Comparison of ENCODE assay signal across 9 cellular contexts in genomic region chr16:82671743-82672142, GRCh38. TPM values are rescaled to one million over a fixed set of nuclear protein-coding genes. Genes with fewer than 3 reads are reported as not detected.
DNase-seq lines count a peak whose midpoint lies in the region; ATAC-seq and TF ChIP-seq lines count a peak whose summit lies in the region.
"Had no signal": no experiment of that assay in that cellular context is flagged by ENCODE, and none has a peak within 500 bp of the region (broad histone marks: within the 10 kb centered on the region; RNA-seq: fewer than 3 reads in every experiment).

No MANE protein-coding gene starts in this region.

- H3K27me3 ChIP-seq in heart right ventricle: no peaks in the 10 kb centered on the region
- no peaks in the 10 kb centered on the region for H3K27me3 ChIP-seq in transverse colon
- no peaks in the 10 kb centered on the region for H3K27me3 ChIP-seq in body of pancreas

- H3K4me3 ChIP-seq in heart right ventricle: no peak overlapping the region
- no peak overlapping the region for H3K4me3 ChIP-seq in transverse colon
- no peak overlapping the region for H3K4me3 ChIP-seq in body of pancreas

- H3K9me3 Mint-ChIP-seq in effector memory CD8-positive, alpha-beta T cell: no peaks in the 10 kb centered on the region

- H3K4me1 Mint-ChIP-seq in effector memory CD8-positive, alpha-beta T cell (ENCODE audit: low read depth in 2 of 2): no peaks in the 10 kb centered on the region

- in situ Hi-C loops in transverse colon (cut with MboI; ENCODE audit: low pct_ligation_motif_present in 1 of 4, low pct_unique_long_range_greater_than_20kb in 1 of 4, low sequenced_read_pairs in 3 of 4): no loop called here

- TF ChIP-seq CTCF in heart right ventricle (IDR thresholded peaks at IDR 0.05) (peak in 5 of 9 donors; percentile 10 to 39 (median 24)), transverse colon (IDR thresholded peaks at IDR 0.05) (peak in 3 of 5 experiments; percentile 14 to 40 (median 33)), body of pancreas (IDR thresholded peaks at IDR 0.05) (no peak)

- TF ChIP-seq EP300 in transverse colon (IDR thresholded peaks at IDR 0.05; ENCODE audit: low read depth): no peak

- ATAC-seq in heart right ventricle (no peak), Right ventricle myocardium superior (ENCODE audit: poor library complexity) (no peak), body of pancreas (no peak)
- ATAC-seq in effector memory CD8-positive, alpha-beta T cell (replicated peaks): peak; percentile 36

- H3K27ac Mint-ChIP-seq in effector memory CD8-positive, alpha-beta T cell: peak overlapping the region in 1 of 2 donors; percentile 46

- H3K4me1 ChIP-seq in heart right ventricle (peaks cover 0 to 35% (median 4%) of the 10 kb centered on the region in 9 donors), transverse colon (no peaks in the 10 kb centered on the region), body of pancreas (no peaks in the 10 kb centered on the region)

- TF ChIP-seq POLR2A in transverse colon (IDR thresholded peaks at IDR 0.05) (no peak), body of pancreas (IDR thresholded peaks at IDR 0.05) (no peak)

- H3K27ac ChIP-seq in heart right ventricle (no peak overlapping the region), transverse colon (no peak overlapping the region), body of pancreas (no peak overlapping the region)

- H3K27me3 Mint-ChIP-seq in effector memory CD8-positive, alpha-beta T cell: peaks cover 8% of the 10 kb centered on the region in 2 donors

- H3K36me3 ChIP-seq in heart right ventricle (no peaks in the 10 kb centered on the region), transverse colon (no peaks in the 10 kb centered on the region), body of pancreas (replicated peaks in 1 of 2; ENCODE audit: insufficient read depth in 1 of 2, low read depth in 2 of 2) (no peaks in the 10 kb centered on the region)

- no peak for DNase-seq in heart right ventricle
- DNase-seq in Right ventricle myocardium superior: no peak
- DNase-seq in RPMI7951 (ENCODE audit: low read depth): peak; percentile 83
- DNase-seq in effector memory CD8-positive, alpha-beta T cell: peak; percentile 20 to 29 (median 25)
- DNase-seq in transverse colon: peak; percentile 17
- DNase-seq in body of pancreas: no peak
- DNase-seq in NCI-H1930 (lab: John Stamatoyannopoulos, UW): no peak
- no peak for DNase-seq in LoVo (ENCODE audit: low spot score)
- DNase-seq: NCI-H748 treated with DMSO at 0.1 percent for 48 hours had no signal

- H3K4me3 Mint-ChIP-seq in effector memory CD8-positive, alpha-beta T cell: no peak overlapping the region

- 95 to 97% methylated on average over 3 of the region's 3 CpGs for WGBS in heart right ventricle, 2 donors
- WGBS in transverse colon (ENCODE audit: low coverage in 1 of 2), 2 donors: 78 to 97% methylated on average over 3 of the region's 3 CpGs
- 70 to 83% methylated on average over 3 of the region's 3 CpGs for WGBS in body of pancreas, 2 donors

- intact Hi-C loops in heart right ventricle (cut with DNase I) (no loop called here), Right ventricle myocardium superior (cut with DNase I) (no loop called here), transverse colon (cut with DNase I; ENCODE audit: low total_unique reads) (no loop called here), body of pancreas (cut with DNase I) (no loop called here)

- no peaks in the 10 kb centered on the region for H3K9me3 ChIP-seq in heart right ventricle
- no peaks in the 10 kb centered on the region for H3K9me3 ChIP-seq in transverse colon
- no peaks in the 10 kb centered on the region for H3K9me3 ChIP-seq in body of pancreas

- H3K36me3 Mint-ChIP-seq in effector memory CD8-positive, alpha-beta T cell (ENCODE audit: insufficient read depth): no peaks in the 10 kb centered on the region

RNA-seq across cellular contexts. Expression of gene CDH13, which starts 45.0 kb away (rescaled TPM):
- 100 to 1,000 TPM; 126 to 221 (median 173) TPM for total RNA-seq in heart right ventricle
- polyA plus RNA-seq in heart right ventricle: 10 to 100 TPM; 15.5 to 40.9 TPM
- 166 TPM for total RNA-seq in Right ventricle myocardium superior
- total RNA-seq in RPMI7951 (2014; rRNA removed; shearing (Covaris generic)): 54.6 and 65.6 TPM in 2 replicates
- 10 to 100 TPM in 1 of 4 donors, 1 to 10 TPM in 3; 3.8 to 28.1 (median 5.8) TPM for total RNA-seq in transverse colon
- total RNA-seq in body of pancreas: 1 to 10 TPM in 1 of 2 donors, not detected in 1; 2.9 TPM

Comparison
In these comparisons a context has a peak if more than half of its experiments do, and no peak if none do; other contexts are left out.
1. DNase-seq: peak in RPMI7951 (single experiment), effector memory CD8-positive, alpha-beta T cell (3 of 3) and transverse colon (single experiment); none in heart right ventricle (0 of 2), Right ventricle myocardium superior (single experiment), body of pancreas (0 of 4), NCI-H1930 (0 of 2) and LoVo (single experiment).
2. CTCF ChIP-seq: peak in heart right ventricle (5 of 9) and transverse colon (3 of 5); none in body of pancreas (0 of 7).